Comparison of ENCODE assay signal across 19 cellular contexts in genomic region chr9:86022687-86023266, GRCh38.
DNase-seq lines count a peak whose midpoint lies in the region; ATAC-seq lines count a peak whose summit lies in the region.
"Had no signal": no experiment of that assay in that cellular context is flagged by ENCODE, and none has a peak within 500 bp of the region (broad histone marks: within the 10 kb centered on the region; RNA-seq: fewer than 3 reads in every experiment).

No MANE protein-coding gene starts in this region.

- no peaks in the 10 kb centered on the region for H3K9me3 Mint-ChIP-seq in activated naive CD4-positive, alpha-beta T cell treated with anti-CD3 and anti-CD28 coated beads, Interleukin-2, amount 50 U/mL, for 24 hours
- no peaks in the 10 kb centered on the region for H3K9me3 Mint-ChIP-seq in central memory CD8-positive, alpha-beta T cell
- no peaks in the 10 kb centered on the region for H3K9me3 Mint-ChIP-seq in stimulated activated naive CD8-positive, alpha-beta T cell treated with anti-CD3 and anti-CD28 coated beads, Interleukin-15, amount 100 ng/mL, for 72 hours
- H3K9me3 Mint-ChIP-seq: GM23338, naive B cell had no signal

- no peaks in the 10 kb centered on the region for H3K9me3 ChIP-seq in SK-N-MC (ENCODE audit: low read depth, low read length)
- H3K9me3 ChIP-seq: right atrium auricular region had no signal

- ATAC-seq in central memory CD8-positive, alpha-beta T cell (replicated peaks; ENCODE audit: extremely low read depth, poor library complexity, severe bottlenecking): no peak
- ATAC-seq in stimulated activated naive CD8-positive, alpha-beta T cell treated with anti-CD3 and anti-CD28 coated beads, Interleukin-15, amount 100 ng/mL, for 72 hours: peak; percentile 94
- ATAC-seq in HG03280 (IDR thresholded peaks at IDR 0.05; ENCODE audit: unreplicated experiment) (no peak), GM19455 (IDR thresholded peaks at IDR 0.05; ENCODE audit: unreplicated experiment) (no peak)
- ATAC-seq: activated CD4-positive, CD25-positive, alpha-beta regulatory T cell treated with anti-CD3 and anti-CD28 coated beads, Interleukin-2, amount 50 U/mL, for 24 hours; esophagus mucosa; GM12878; GM23338 had no signal

- peak overlapping the region; percentile 57 for H3K27ac ChIP-seq in SK-N-MC
- H3K27ac ChIP-seq: right atrium auricular region had no signal

- no peak overlapping the region for H3K9ac ChIP-seq in SK-N-MC (ENCODE audit: insufficient read length)

- H3K27ac Mint-ChIP-seq in activated naive CD4-positive, alpha-beta T cell treated with anti-CD3 and anti-CD28 coated beads, Interleukin-2, amount 50 U/mL, for 24 hours: peak overlapping the region; percentile 56
- peak overlapping the region; percentile 71 for H3K27ac Mint-ChIP-seq in central memory CD8-positive, alpha-beta T cell (ENCODE audit: low read depth)
- H3K27ac Mint-ChIP-seq in stimulated activated naive CD8-positive, alpha-beta T cell treated with anti-CD3 and anti-CD28 coated beads, Interleukin-15, amount 100 ng/mL, for 72 hours: no peak overlapping the region
- H3K27ac Mint-ChIP-seq: GM23338 had no signal

- peaks cover 30% of the 10 kb centered on the region for H3K4me1 Mint-ChIP-seq in activated naive CD4-positive, alpha-beta T cell treated with anti-CD3 and anti-CD28 coated beads, Interleukin-2, amount 50 U/mL, for 24 hours
- H3K4me1 Mint-ChIP-seq in central memory CD8-positive, alpha-beta T cell: no peaks in the 10 kb centered on the region
- H3K4me1 Mint-ChIP-seq in stimulated activated naive CD8-positive, alpha-beta T cell treated with anti-CD3 and anti-CD28 coated beads, Interleukin-15, amount 100 ng/mL, for 72 hours: peaks cover 27% of the 10 kb centered on the region

- H3K4me3 Mint-ChIP-seq in activated naive CD4-positive, alpha-beta T cell treated with anti-CD3 and anti-CD28 coated beads, Interleukin-2, amount 50 U/mL, for 24 hours: no peak overlapping the region
- no peak overlapping the region for H3K4me3 Mint-ChIP-seq in central memory CD8-positive, alpha-beta T cell
- peak overlapping the region in 1 of 2 donors; percentile 32 for H3K4me3 Mint-ChIP-seq in stimulated activated naive CD8-positive, alpha-beta T cell treated with anti-CD3 and anti-CD28 coated beads, Interleukin-15, amount 100 ng/mL, for 72 hours
- H3K4me3 Mint-ChIP-seq: GM23338, naive B cell had no signal

- H3K36me3 ChIP-seq in SK-N-MC (ENCODE audit: insufficient read depth, low read length): peaks cover 67% of the 10 kb centered on the region

- H3K36me3 Mint-ChIP-seq in activated naive CD4-positive, alpha-beta T cell treated with anti-CD3 and anti-CD28 coated beads, Interleukin-2, amount 50 U/mL, for 24 hours: peaks cover 45% of the 10 kb centered on the region
- H3K36me3 Mint-ChIP-seq in central memory CD8-positive, alpha-beta T cell (ENCODE audit: insufficient read depth): peaks cover 36% of the 10 kb centered on the region

- DNase-seq in activated naive CD4-positive, alpha-beta T cell treated with anti-CD3 and anti-CD28 coated beads, Interleukin-2, amount 50 U/mL, for 16 hours: no peak
- DNase-seq in SK-N-MC (ENCODE audit: low read depth, low spot score): no peak
- DNase-seq in central memory CD8-positive, alpha-beta T cell (ENCODE audit: low spot score in 2 of 2): no peak
- DNase-seq in stimulated activated naive CD8-positive, alpha-beta T cell treated with anti-CD3 and anti-CD28 coated beads, Interleukin-15, amount 100 ng/mL, for 72 hours: peak in 1 of 2 donors; percentile 38
- DNase-seq in NCI-H128 (lab: John Stamatoyannopoulos, UW; ENCODE audit: unreplicated experiment): no peak
- DNase-seq: activated T-cell treated with anti-CD3 and anti-CD28 coated beads, Interleukin-2, amount 50 U/mL, for 48 hours; naive B cell; NCI-H1694 treated with DMSO at 0.1 percent for 48 hours; NCI-H446 treated with DMSO at 0.1 percent for 48 hours; Right ventricle myocardium superior had no signal

- no peak overlapping the region for H3K4me3 ChIP-seq in SK-N-MC
- H3K4me3 ChIP-seq: GM12878, GM23338, lung, right atrium auricular region had no signal

- H3K27me3 Mint-ChIP-seq in activated naive CD4-positive, alpha-beta T cell treated with anti-CD3 and anti-CD28 coated beads, Interleukin-2, amount 50 U/mL, for 24 hours: no peaks in the 10 kb centered on the region
- no peaks in the 10 kb centered on the region for H3K27me3 Mint-ChIP-seq in central memory CD8-positive, alpha-beta T cell
- H3K27me3 Mint-ChIP-seq in stimulated activated naive CD8-positive, alpha-beta T cell treated with anti-CD3 and anti-CD28 coated beads, Interleukin-15, amount 100 ng/mL, for 72 hours: no peaks in the 10 kb centered on the region
- H3K27me3 Mint-ChIP-seq: naive B cell had no signal

Comparison
In these comparisons a context has a peak if more than half of its experiments do, and no peak if none do; other contexts are left out.
1. H3K27ac Mint-ChIP-seq: peak in activated naive CD4-positive, alpha-beta T cell treated with anti-CD3 and anti-CD28 coated beads, Interleukin-2, amount 50 U/mL, for 24 hours (single experiment) and central memory CD8-positive, alpha-beta T cell (single experiment); none in stimulated activated naive CD8-positive, alpha-beta T cell treated with anti-CD3 and anti-CD28 coated beads, Interleukin-15, amount 100 ng/mL, for 72 hours (0 of 2).